ENCODE assay signal across 1 cellular context in the genomic region with DNA sequence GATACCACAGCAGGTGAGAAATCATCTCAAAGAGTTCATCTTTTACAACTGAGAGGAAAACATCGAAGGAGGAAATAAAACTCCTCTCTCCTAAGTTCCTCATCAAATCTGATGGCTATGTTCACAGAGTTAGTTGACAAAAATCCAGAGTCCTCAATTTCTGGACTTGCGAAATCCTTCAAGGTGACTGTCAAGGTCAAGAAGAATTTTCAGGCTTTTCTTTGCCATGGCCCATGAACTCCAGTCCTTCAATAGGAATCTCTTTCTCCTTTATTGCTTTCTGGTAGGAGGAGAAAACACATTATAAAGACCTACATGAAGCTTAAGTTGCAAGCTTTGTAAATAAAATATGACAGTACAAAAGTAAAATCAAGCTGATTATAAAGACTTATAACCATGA.
TF ChIP-seq lines count a peak whose summit lies in the region.

No MANE protein-coding gene starts in this region.

TF ChIP-seq in A549, 52 proteins besides CTCF, POLR2A, EP300 and RAD21:
- TF ChIP-seq, protein P1, sequence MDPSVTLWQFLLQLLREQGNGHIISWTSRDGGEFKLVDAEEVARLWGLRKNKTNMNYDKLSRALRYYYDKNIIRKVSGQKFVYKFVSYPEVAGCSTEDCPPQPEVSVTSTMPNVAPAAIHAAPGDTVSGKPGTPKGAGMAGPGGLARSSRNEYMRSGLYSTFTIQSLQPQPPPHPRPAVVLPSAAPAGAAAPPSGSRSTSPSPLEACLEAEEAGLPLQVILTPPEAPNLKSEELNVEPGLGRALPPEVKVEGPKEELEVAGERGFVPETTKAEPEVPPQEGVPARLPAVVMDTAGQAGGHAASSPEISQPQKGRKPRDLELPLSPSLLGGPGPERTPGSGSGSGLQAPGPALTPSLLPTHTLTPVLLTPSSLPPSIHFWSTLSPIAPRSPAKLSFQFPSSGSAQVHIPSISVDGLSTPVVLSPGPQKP (IDR thresholded peaks at IDR 0.05; ENCODE audit: low read depth, low read length), result no peak
- peak; percentile 79; the same call in 1 of the 2 replicates for TF ChIP-seq ESRRA (IDR thresholded peaks at IDR 0.05; ENCODE audit: borderline replicate concordance, low read length)
- no peak for TF ChIP-seq HDAC2 (IDR thresholded peaks at IDR 0.05)
- no peak for TF ChIP-seq CHD4 (IDR thresholded peaks at IDR 0.05; ENCODE audit: borderline replicate concordance)
- TF ChIP-seq EHF (CRISPR knock-in tag; IDR thresholded peaks at IDR 0.05), result no peak
- no peak for TF ChIP-seq EHMT2 (IDR thresholded peaks at IDR 0.05; ENCODE audit: low read depth)
- TF ChIP-seq, protein P2, sequence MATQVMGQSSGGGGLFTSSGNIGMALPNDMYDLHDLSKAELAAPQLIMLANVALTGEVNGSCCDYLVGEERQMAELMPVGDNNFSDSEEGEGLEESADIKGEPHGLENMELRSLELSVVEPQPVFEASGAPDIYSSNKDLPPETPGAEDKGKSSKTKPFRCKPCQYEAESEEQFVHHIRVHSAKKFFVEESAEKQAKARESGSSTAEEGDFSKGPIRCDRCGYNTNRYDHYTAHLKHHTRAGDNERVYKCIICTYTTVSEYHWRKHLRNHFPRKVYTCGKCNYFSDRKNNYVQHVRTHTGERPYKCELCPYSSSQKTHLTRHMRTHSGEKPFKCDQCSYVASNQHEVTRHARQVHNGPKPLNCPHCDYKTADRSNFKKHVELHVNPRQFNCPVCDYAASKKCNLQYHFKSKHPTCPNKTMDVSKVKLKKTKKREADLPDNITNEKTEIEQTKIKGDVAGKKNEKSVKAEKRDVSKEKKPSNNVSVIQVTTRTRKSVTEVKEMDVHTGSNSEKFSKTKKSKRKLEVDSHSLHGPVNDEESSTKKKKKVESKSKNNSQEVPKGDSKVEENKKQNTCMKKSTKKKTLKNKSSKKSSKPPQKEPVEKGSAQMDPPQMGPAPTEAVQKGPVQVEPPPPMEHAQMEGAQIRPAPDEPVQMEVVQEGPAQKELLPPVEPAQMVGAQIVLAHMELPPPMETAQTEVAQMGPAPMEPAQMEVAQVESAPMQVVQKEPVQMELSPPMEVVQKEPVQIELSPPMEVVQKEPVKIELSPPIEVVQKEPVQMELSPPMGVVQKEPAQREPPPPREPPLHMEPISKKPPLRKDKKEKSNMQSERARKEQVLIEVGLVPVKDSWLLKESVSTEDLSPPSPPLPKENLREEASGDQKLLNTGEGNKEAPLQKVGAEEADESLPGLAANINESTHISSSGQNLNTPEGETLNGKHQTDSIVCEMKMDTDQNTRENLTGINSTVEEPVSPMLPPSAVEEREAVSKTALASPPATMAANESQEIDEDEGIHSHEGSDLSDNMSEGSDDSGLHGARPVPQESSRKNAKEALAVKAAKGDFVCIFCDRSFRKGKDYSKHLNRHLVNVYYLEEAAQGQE (IDR thresholded peaks at IDR 0.05), result no peak
- no peak for TF ChIP-seq KDM1A (IDR thresholded peaks at IDR 0.05; ENCODE audit: low read depth)
- TF ChIP-seq NPAS2 (CRISPR knock-in tag; IDR thresholded peaks at IDR 0.05; ENCODE audit: borderline replicate concordance), result no peak
- peak in 1 of 2 experiments; percentile 48; a peak in 1 of 4 replicates for TF ChIP-seq CEBPB (IDR thresholded peaks at IDR 0.05)
- TF ChIP-seq NFE2L2 (conservative IDR thresholded peaks at IDR 0.05; ENCODE audit: low read length), result no peak
- TF ChIP-seq USF2 (IDR thresholded peaks at IDR 0.05), result no peak
- no peak for TF ChIP-seq BHLHE40 (IDR thresholded peaks at IDR 0.05; ENCODE audit: low read depth, low read length)
